ENCODE assay signal across 27 cellular contexts in genomic region chr9:17423681-17424011, GRCh38.
"Had no signal": no experiment of that assay in that cellular context is flagged by ENCODE, and none has a peak within 500 bp of the region (broad histone marks: within the 10 kb centered on the region; RNA-seq: fewer than 3 reads in every experiment).

No MANE protein-coding gene starts in this region.

- H3K27ac ChIP-seq: ascending aorta, breast epithelium, dorsolateral prefrontal cortex, esophagus muscularis mucosa, gastroesophageal sphincter had no signal

- H3K36me3 Mint-ChIP-seq: activated naive CD4-positive, alpha-beta T cell treated with anti-CD3 and anti-CD28 coated beads, Interleukin-2, amount 10 ng/mL, durations not matched to agents 7 days and 5 days; activated naive CD4-positive, alpha-beta T cell treated with anti-CD3 and anti-CD28 coated beads, Interleukin-2, amount 50 U/mL, for 72 hours; activated naive CD8-positive, alpha-beta T cell treated with anti-CD3 and anti-CD28 coated beads, Interleukin-2, amount 10 ng/mL, durations not matched to agents 7 days and 5 days had no signal

- H3K27me3 ChIP-seq: ascending aorta, breast epithelium, dorsolateral prefrontal cortex, esophagus muscularis mucosa, gastroesophageal sphincter had no signal

- H3K4me1 Mint-ChIP-seq: activated CD4-positive, alpha-beta memory T cell treated with anti-CD3 and anti-CD28 coated beads, Interleukin-2, amount 10 ng/mL, durations not matched to agents 7 days and 5 days; activated CD4-positive, alpha-beta T cell treated with anti-CD3 and anti-CD28 coated beads, Interleukin-2, amount 10 ng/mL, durations not matched to agents 7 days and 5 days; activated naive CD4-positive, alpha-beta T cell treated with anti-CD3 and anti-CD28 coated beads, Interleukin-2, amount 10 ng/mL, durations not matched to agents 7 days and 5 days; activated naive CD8-positive, alpha-beta T cell treated with anti-CD3 and anti-CD28 coated beads, Interleukin-2, amount 10 ng/mL, durations not matched to agents 7 days and 5 days; brain; central memory CD8-positive, alpha-beta T cell had no signal

- ATAC-seq: activated naive CD4-positive, alpha-beta T cell treated with anti-CD3 and anti-CD28 coated beads, Interleukin-2, amount 50 U/mL, for 72 hours; activated T-cell treated with anti-CD3 and anti-CD28 coated beads, Interleukin-2, amount 50 U/mL, for 72 hours had no signal

- H3K9me3 Mint-ChIP-seq: activated CD4-positive, alpha-beta T cell treated with anti-CD3 and anti-CD28 coated beads, Interleukin-2, amount 10 ng/mL, durations not matched to agents 7 days and 5 days; activated naive CD8-positive, alpha-beta T cell treated with anti-CD3 and anti-CD28 coated beads, Interleukin-2, amount 10 ng/mL, durations not matched to agents 7 days and 5 days; activated T-cell treated with anti-CD3 and anti-CD28 coated beads, Interleukin-2, amount 50 U/mL, for 24 hours; brain; dendritic cell treated with granulocyte-macrophage colony-stimulating factor and Interleukin-4, amounts not matched to agents 40 ng/mL and 50 ng/mL, for 4 days; endodermal cell had no signal

- H3K4me3 Mint-ChIP-seq: activated CD4-positive, alpha-beta memory T cell treated with anti-CD3 and anti-CD28 coated beads, Interleukin-2, amount 10 ng/mL, durations not matched to agents 7 days and 5 days; activated CD4-positive, alpha-beta T cell treated with anti-CD3 and anti-CD28 coated beads, Interleukin-2, amount 10 ng/mL, durations not matched to agents 7 days and 5 days; activated naive CD4-positive, alpha-beta T cell treated with anti-CD3 and anti-CD28 coated beads, Interleukin-2, amount 10 ng/mL, durations not matched to agents 7 days and 5 days; activated naive CD8-positive, alpha-beta T cell treated with anti-CD3 and anti-CD28 coated beads, Interleukin-2, amount 10 ng/mL, durations not matched to agents 7 days and 5 days; activated T-cell treated with anti-CD3 and anti-CD28 coated beads, Interleukin-2, amount 50 U/mL, for 24 hours; activated T-cell treated with anti-CD3 and anti-CD28 coated beads, Interleukin-2, amount 50 U/mL, for 72 hours; brain; central memory CD8-positive, alpha-beta T cell; dendritic cell treated with granulocyte-macrophage colony-stimulating factor and Interleukin-4, amounts not matched to agents 40 ng/mL and 50 ng/mL, for 4 days; endodermal cell had no signal

- H3K27ac Mint-ChIP-seq: activated CD4-positive, alpha-beta memory T cell treated with anti-CD3 and anti-CD28 coated beads, Interleukin-2, amount 10 ng/mL, durations not matched to agents 7 days and 5 days; activated CD4-positive, alpha-beta T cell treated with anti-CD3 and anti-CD28 coated beads, Interleukin-2, amount 10 ng/mL, durations not matched to agents 7 days and 5 days; activated naive CD4-positive, alpha-beta T cell treated with anti-CD3 and anti-CD28 coated beads, Interleukin-2, amount 10 ng/mL, durations not matched to agents 7 days and 5 days; activated naive CD4-positive, alpha-beta T cell treated with anti-CD3 and anti-CD28 coated beads, Interleukin-2, amount 50 U/mL, for 72 hours; activated naive CD8-positive, alpha-beta T cell treated with anti-CD3 and anti-CD28 coated beads, Interleukin-2, amount 10 ng/mL, durations not matched to agents 7 days and 5 days; activated T-cell treated with anti-CD3 and anti-CD28 coated beads, Interleukin-2, amount 50 U/mL, for 24 hours; activated T-cell treated with anti-CD3 and anti-CD28 coated beads, Interleukin-2, amount 50 U/mL, for 72 hours; brain; dendritic cell treated with granulocyte-macrophage colony-stimulating factor and Interleukin-4, amounts not matched to agents 40 ng/mL and 50 ng/mL, for 4 days; endodermal cell had no signal

- H3K36me3 ChIP-seq: breast epithelium had no signal

- H3K4me1 ChIP-seq: ascending aorta, breast epithelium, esophagus muscularis mucosa, gastroesophageal sphincter had no signal

- H3K9me3 ChIP-seq: ascending aorta, breast epithelium, esophagus muscularis mucosa, gastroesophageal sphincter had no signal

- DNase-seq: activated CD4-positive, alpha-beta memory T cell treated with anti-CD3 and anti-CD28 coated beads, Interleukin-2, amount 10 ng/mL, durations not matched to agents 7 days and 5 days; activated CD4-positive, alpha-beta T cell treated with anti-CD3 and anti-CD28 coated beads for 1 hour; activated CD4-positive, alpha-beta T cell treated with anti-CD3 and anti-CD28 coated beads for 4 hours; activated CD4-positive, alpha-beta T cell treated with anti-CD3 and anti-CD28 coated beads, Interleukin-2, amount 10 ng/mL, durations not matched to agents 7 days and 5 days; activated CD4-positive, alpha-beta T cell treated with anti-CD3 and anti-CD28 coated beads, Interleukin-2, amount 50 U/mL, for 4 hours; activated CD8-positive, alpha-beta memory T cell treated with anti-CD3 and anti-CD28 coated beads, Interleukin-2, amount 50 U/mL, for 48 hours; activated gamma-delta T cell; activated naive CD4-positive, alpha-beta T cell; activated naive CD4-positive, alpha-beta T cell treated with anti-CD3 and anti-CD28 coated beads, Interleukin-2, amount 10 ng/mL, durations not matched to agents 7 days and 5 days; activated naive CD8-positive, alpha-beta T cell treated with anti-CD3 and anti-CD28 coated beads, Interleukin-2, amount 10 ng/mL, durations not matched to agents 7 days and 5 days; activated T-cell treated with anti-CD3 and anti-CD28 coated beads for 4 hours; activated T-cell treated with anti-CD3 and anti-CD28 coated beads, Interleukin-2, amount 50 U/mL, for 24 hours; activated T-cell treated with anti-CD3 and anti-CD28 coated beads, Interleukin-2, amount 50 U/mL, for 72 hours; dorsolateral prefrontal cortex; effector memory CD4-positive, alpha-beta T cell; endodermal cell; foreskin melanocyte; T-helper 2 cell had no signal

- H3K27me3 Mint-ChIP-seq: activated CD4-positive, alpha-beta memory T cell treated with anti-CD3 and anti-CD28 coated beads, Interleukin-2, amount 10 ng/mL, durations not matched to agents 7 days and 5 days; activated CD4-positive, alpha-beta T cell treated with anti-CD3 and anti-CD28 coated beads, Interleukin-2, amount 10 ng/mL, durations not matched to agents 7 days and 5 days; activated naive CD4-positive, alpha-beta T cell treated with anti-CD3 and anti-CD28 coated beads, Interleukin-2, amount 10 ng/mL, durations not matched to agents 7 days and 5 days; activated naive CD8-positive, alpha-beta T cell treated with anti-CD3 and anti-CD28 coated beads, Interleukin-2, amount 10 ng/mL, durations not matched to agents 7 days and 5 days; activated T-cell treated with anti-CD3 and anti-CD28 coated beads, Interleukin-2, amount 50 U/mL, for 24 hours; brain; central memory CD8-positive, alpha-beta T cell; dendritic cell treated with granulocyte-macrophage colony-stimulating factor and Interleukin-4, amounts not matched to agents 40 ng/mL and 50 ng/mL, for 4 days had no signal

- H3K4me3 ChIP-seq: ascending aorta, breast epithelium, coronary artery, dorsolateral prefrontal cortex, esophagus muscularis mucosa, gastroesophageal sphincter had no signal
